In the genomic region with DNA sequence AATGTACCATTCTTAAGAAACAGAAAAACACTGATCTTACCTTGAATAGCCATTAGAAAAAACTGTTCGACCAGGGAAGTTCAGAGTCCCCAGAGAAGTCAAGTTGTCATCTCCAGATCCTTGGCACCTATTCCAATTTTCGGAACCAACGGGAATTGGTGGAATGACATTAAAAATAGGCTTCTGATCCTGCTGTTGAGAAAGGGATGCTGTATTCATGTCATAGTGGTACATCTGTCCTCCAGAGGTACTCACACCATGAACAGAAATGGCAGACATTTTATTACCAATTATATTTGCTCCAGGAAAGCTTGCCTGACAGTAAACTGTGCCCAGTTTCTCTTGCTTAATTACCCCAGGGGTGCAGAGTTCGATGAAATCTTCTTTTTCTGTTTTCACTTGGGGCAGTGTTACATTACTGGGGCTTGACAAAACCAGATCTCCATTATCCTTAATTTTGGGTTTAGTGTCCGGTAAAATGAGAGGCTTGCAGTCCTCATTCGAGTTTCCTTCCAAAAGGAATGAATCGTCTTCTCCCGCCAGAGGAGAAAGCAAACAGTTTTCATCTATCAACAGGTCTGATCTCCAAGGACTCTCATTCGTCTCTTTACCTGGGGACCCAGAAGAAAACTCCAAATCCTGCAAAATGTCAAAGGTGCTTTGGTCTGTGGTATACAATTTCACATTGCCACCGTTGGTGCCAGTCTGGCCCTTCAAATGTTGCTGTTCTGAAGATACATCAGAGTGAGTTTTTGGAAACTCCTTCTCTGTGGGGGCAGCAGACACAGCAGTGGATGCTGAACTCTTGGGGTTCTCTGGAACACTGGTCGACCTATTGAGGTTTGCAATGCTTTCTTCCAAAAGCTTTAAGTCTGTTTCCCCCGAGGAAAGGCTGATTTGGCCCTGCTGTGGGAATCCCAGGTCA, we compare ENCODE assay signal across 9 cellular contexts. TPM values are rescaled to one million over a fixed set of nuclear protein-coding genes. Genes with fewer than 3 reads are reported as not detected.
DNase-seq lines count a peak whose midpoint lies in the region; ATAC-seq and TF ChIP-seq lines count a peak whose summit lies in the region.
"Had no signal": no experiment of that assay in that cellular context is flagged by ENCODE, and none has a peak within 500 bp of the region (broad histone marks: within the 10 kb centered on the region; RNA-seq: fewer than 3 reads in every experiment).

No MANE protein-coding gene starts in this region.

- CTCF ChIA-PET in A673 (lab: Charles Lee), result no interaction called here

- H3K4me1 ChIP-seq in A673 (ENCODE audit: insufficient read depth, low read length, poor library complexity, severe bottlenecking) (peaks cover 16% of the 10 kb centered on the region), GM23248 (ENCODE audit: insufficient read depth) (peaks cover 13% of the 10 kb centered on the region)

- H3K4me1 Mint-ChIP-seq in mesothelial cell of epicardium, result peaks cover 59% of the 10 kb centered on the region

- DNase-seq in A673 (ENCODE audit: low spot score) (no peak), GM23248 (peak; percentile 34), brain microvascular endothelial cell (no peak), mesothelial cell of epicardium (ENCODE audit: low spot score in 2 of 2, unreplicated experiment in 2 of 2) (no peak), GDM1 (lab: John Stamatoyannopoulos, UW) (no peak)
- no peak for DNase-seq in activated naive CD4-positive, alpha-beta T cell treated with anti-CD3 and anti-CD28 coated beads, Interleukin-2, amount 50 U/mL, for 72 hours (ENCODE audit: low spot score in 2 of 2)
- DNase-seq: activated CD4-positive, alpha-beta T cell treated with anti-CD3 and anti-CD28 coated beads for 48 hours had no signal

- H3K36me3 ChIP-seq in A673 (ENCODE audit: insufficient read depth, low read length, poor library complexity, severe bottlenecking) (no peaks in the 10 kb centered on the region), GM23248 (ENCODE audit: low read depth) (peaks cover 25% of the 10 kb centered on the region), brain microvascular endothelial cell (replicated peaks) (peaks cover 6% of the 10 kb centered on the region)

- H3K27ac Mint-ChIP-seq in mesothelial cell of epicardium, result no peak overlapping the region
- H3K27ac Mint-ChIP-seq in activated naive CD4-positive, alpha-beta T cell treated with anti-CD3 and anti-CD28 coated beads, Interleukin-2, amount 50 U/mL, for 72 hours, result peak overlapping the region in 1 of 2 donors; percentile 66

- H3K9me3 Mint-ChIP-seq in mesothelial cell of epicardium, result no peaks in the 10 kb centered on the region
- no peaks in the 10 kb centered on the region for H3K9me3 Mint-ChIP-seq in activated naive CD4-positive, alpha-beta T cell treated with anti-CD3 and anti-CD28 coated beads, Interleukin-2, amount 50 U/mL, for 72 hours

- intact Hi-C loops in A673 (cut with micrococcal nuclease; ENCODE audit: unreplicated experiment), result loop anchor here (5.0 to 10.0 kb wide), 5 partner anchors 102 to 565 kb away; no protein-coding TSS in a partner anchor

- H3K9ac ChIP-seq in GM23248, result peak overlapping the region; percentile 99

- peak overlapping the region; percentile 73 for H3K4me3 Mint-ChIP-seq in mesothelial cell of epicardium

- H3K27ac ChIP-seq in A673 (ENCODE audit: low read depth, low read length, poor library complexity, severe bottlenecking), result no peak overlapping the region
- peak overlapping the region; percentile 98 for H3K27ac ChIP-seq in GM23248
- H3K27ac ChIP-seq in brain microvascular endothelial cell, result peak overlapping the region; percentile 12

- 0 to 1% methylated on average over 12 of the region's 12 CpGs for WGBS in GM23248 (ENCODE audit: low coverage in 1 of 2, low lambda C conversion rate in 2 of 2, missing lambda C conversion rate in 2 of 2), 2 experiments

- H3K36me3 Mint-ChIP-seq in mesothelial cell of epicardium, result peaks cover 11% of the 10 kb centered on the region
- H3K36me3 Mint-ChIP-seq in activated naive CD4-positive, alpha-beta T cell treated with anti-CD3 and anti-CD28 coated beads, Interleukin-2, amount 50 U/mL, for 72 hours, result peaks cover 23 to 27% of the 10 kb centered on the region in 2 donors

- peaks cover 86% of the 10 kb centered on the region for H3K79me2 ChIP-seq in GM23248 (ENCODE audit: insufficient read depth)

- H3K9me2 ChIP-seq in GM23248 (ENCODE audit: insufficient read depth), result no peaks in the 10 kb centered on the region

- peak overlapping the region; percentile 95 for H3K4me2 ChIP-seq in GM23248 (ENCODE audit: unreplicated experiment)

- H3K27me3 ChIP-seq in A673 (replicated peaks; ENCODE audit: insufficient read depth, low read depth, low read length, poor library complexity) (no peaks in the 10 kb centered on the region), GM23248 (replicated peaks; ENCODE audit: insufficient read depth) (no peaks in the 10 kb centered on the region), brain microvascular endothelial cell (replicated peaks) (no peaks in the 10 kb centered on the region)

- POLR2A ChIA-PET in A673 (lab: Charles Lee; ENCODE audit: low non-redundant PET), result no interaction called here

- no peak for TF ChIP-seq CTCF in A673 (conservative IDR thresholded peaks at IDR 0.05; ENCODE audit: low read depth, low read length)
- no peak for TF ChIP-seq CTCF in brain microvascular endothelial cell (IDR thresholded peaks at IDR 0.05; ENCODE audit: low read depth, low read length, missing control alignments)
- no peak for TF ChIP-seq CTCF in mesothelial cell of epicardium (IDR thresholded peaks at IDR 0.05; ENCODE audit: unreplicated experiment)

- BruUV-seq in A673 (replicated peaks; lab: Mats Ljungman, UMichigan), result TSS peak; percentile 8

- no peak overlapping the region for H2AFZ ChIP-seq in GM23248

- H4K20me1 ChIP-seq in GM23248 (ENCODE audit: insufficient read depth), result peaks cover 5% of the 10 kb centered on the region; the same call in 1 of the 2 replicates

- H3K9me3 ChIP-seq in A673 (ENCODE audit: low read depth, low read length, poor library complexity, severe bottlenecking), result no peaks in the 10 kb centered on the region
- H3K9me3 ChIP-seq in GM23248 (ENCODE audit: low read depth), result no peaks in the 10 kb centered on the region

- H3F3A ChIP-seq in GM23248 (ENCODE audit: insufficient read depth), result peaks cover 39% of the 10 kb centered on the region

- in situ Hi-C loops in GM23248 (cut with MboI) (loop anchor here (5.0 to 10.0 kb wide), 4 partner anchors 375 to 745 kb away; no protein-coding TSS in a partner anchor), brain microvascular endothelial cell (cut with HindIII; ENCODE audit: low pct_ligation_motif_present, low sequenced_read_pairs) (no loop called here)

- H3K27me3 Mint-ChIP-seq in mesothelial cell of epicardium (ENCODE audit: low read depth), result peaks cover 15% of the 10 kb centered on the region

- ATAC-seq in HG03039 (IDR thresholded peaks at IDR 0.05; ENCODE audit: unreplicated experiment), result no peak
- no peak for ATAC-seq in HG03521 (IDR thresholded peaks at IDR 0.05; ENCODE audit: unreplicated experiment)
- ATAC-seq in activated naive CD4-positive, alpha-beta T cell treated with anti-CD3 and anti-CD28 coated beads, Interleukin-2, amount 50 U/mL, for 72 hours, result no peak

- H3K4me3 ChIP-seq in A673 (ENCODE audit: low read depth, low read length, poor library complexity, severe bottlenecking) (no peak overlapping the region), GM23248 (peak overlapping the region; percentile 99), brain microvascular endothelial cell (ENCODE audit: low read depth, low read length) (peak overlapping the region; percentile 80)

RNA-seq across cellular contexts. Expression of a gene that starts 3.6 kb away (rescaled TPM):
- total RNA-seq in A673 (2021) (12.7 and 15.3 TPM in 2 replicates), mesothelial cell of epicardium (29.2 to 35.3 TPM (median 34.5 TPM) in 3 replicates)
- 121 and 125 TPM in 2 replicates for total RNA-seq in GM23248 (2014; rRNA removed; shearing (Covaris generic))
- 100 and 103 TPM in 2 replicates for polyA plus RNA-seq in GM23248 (2016; fragmentation: Nextera tagmentation; extraction: Ambion mirVana)
- 10 to 100 TPM; 39.5 to 43.6 TPM for total RNA-seq in activated naive CD4-positive, alpha-beta T cell treated with anti-CD3 and anti-CD28 coated beads, Interleukin-2, amount 50 U/mL, for 72 hours
